Comparison of ENCODE assay signal across 18 cellular contexts in the genomic region with DNA sequence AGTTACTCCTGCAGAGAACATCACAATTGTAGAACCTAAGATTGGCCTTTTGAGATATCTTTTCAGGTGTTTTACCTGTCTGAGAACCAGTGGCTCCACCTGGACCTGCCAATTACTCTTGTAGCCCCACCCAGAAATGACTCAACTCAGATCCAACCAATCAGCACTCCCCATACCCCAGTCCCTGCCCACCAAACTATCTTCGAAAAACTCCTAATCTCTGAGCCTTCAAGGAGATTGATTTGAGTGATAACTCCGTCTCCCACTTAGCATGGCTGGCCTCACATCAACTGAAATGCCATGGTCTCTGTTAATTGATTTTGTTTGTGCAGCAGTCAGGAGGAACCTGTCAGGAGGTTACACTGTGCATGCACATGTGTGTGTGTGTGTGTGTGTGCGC.
DNase-seq lines count a peak whose midpoint lies in the region; ATAC-seq and TF ChIP-seq lines count a peak whose summit lies in the region.
"Had no signal": no experiment of that assay in that cellular context is flagged by ENCODE, and none has a peak within 500 bp of the region (broad histone marks: within the 10 kb centered on the region; RNA-seq: fewer than 3 reads in every experiment).

No MANE protein-coding gene starts in this region.

- H3K36me3 Mint-ChIP-seq in Caco-2 (ENCODE audit: insufficient read depth, unreplicated experiment) (no peaks in the 10 kb centered on the region), WTC11 (no peaks in the 10 kb centered on the region; the same call in 1 of the 2 replicates)
- H3K36me3 Mint-ChIP-seq: CD8-positive, alpha-beta memory T cell; IgD-negative memory B cell had no signal

- DNase-seq in Caco-2 (peak; percentile 19 to 50), HT-29 (ENCODE audit: low spot score) (peak; percentile 5), WTC11 (ENCODE audit: low spot score) (peak; percentile 23), retina (no peak), lower leg skin (ENCODE audit: low spot score in 2 of 2) (no peak)
- DNase-seq: CD8-positive, alpha-beta memory T cell; HCEC 1CT; Kasumi-1; MM.1S; NCI-H1092 treated with DMSO at 0.1 percent for 48 hours; NCI-H510A; NCI-H82; SHP77 had no signal

- H3K9me3 Mint-ChIP-seq in Caco-2 (ENCODE audit: unreplicated experiment) (no peaks in the 10 kb centered on the region), WTC11 (peaks cover 19% of the 10 kb centered on the region)
- H3K9me3 Mint-ChIP-seq: IgD-negative memory B cell had no signal

- H3K4me3 Mint-ChIP-seq in Caco-2 (ENCODE audit: unreplicated experiment) (no peak overlapping the region), WTC11 (peak overlapping the region; percentile 18)
- H3K4me3 Mint-ChIP-seq: CD8-positive, alpha-beta memory T cell; IgD-negative memory B cell had no signal

- no peak for TF ChIP-seq POLR2A in lower leg skin (IDR thresholded peaks at IDR 0.05)

- H3K27me3 Mint-ChIP-seq in Caco-2 (ENCODE audit: insufficient read depth, unreplicated experiment) (peaks cover 13% of the 10 kb centered on the region), WTC11 (ENCODE audit: low read depth) (peaks cover 5% of the 10 kb centered on the region; the same call in 1 of the 2 replicates)

- TF ChIP-seq CTCF in Caco-2 (IDR thresholded peaks at IDR 0.05; ENCODE audit: insufficient read depth in 1 of 2, low read depth in 1 of 2, low read length in 1 of 2, severe bottlenecking in 1 of 2, unreplicated experiment in 1 of 2): no peak
- no peak for TF ChIP-seq CTCF in WTC11 (IDR thresholded peaks at IDR 0.05)
- TF ChIP-seq CTCF in lower leg skin (IDR thresholded peaks at IDR 0.05): no peak

- H3K4me3 ChIP-seq in Caco-2 (ENCODE audit: low read depth, low read length) (no peak overlapping the region), iPS-20b (ENCODE audit: low read length) (peak overlapping the region; percentile 42), lower leg skin (ENCODE audit: low read depth, poor library complexity, severe bottlenecking) (no peak overlapping the region)

- H3K4me1 Mint-ChIP-seq in Caco-2 (ENCODE audit: low read depth, unreplicated experiment) (no peaks in the 10 kb centered on the region), WTC11 (peaks cover 65% of the 10 kb centered on the region)
- H3K4me1 Mint-ChIP-seq: CD8-positive, alpha-beta memory T cell; IgD-negative memory B cell had no signal

- WGBS in lower leg skin, 2 donors: 40 to 54% methylated on average over 3 of the region's 3 CpGs

- H3K27me3 ChIP-seq in Caco-2 (replicated peaks; ENCODE audit: control insufficient read depth, insufficient read depth, low read length) (no peaks in the 10 kb centered on the region), iPS-20b (ENCODE audit: insufficient read depth, low read length) (no peaks in the 10 kb centered on the region)

- peak overlapping the region; percentile 92 for H3K27ac ChIP-seq in iPS-20b (ENCODE audit: low read length)

- peak overlapping the region; percentile 60; the same call in 1 of the 2 replicates for H3K9ac ChIP-seq in iPS-20b (ENCODE audit: low read depth, low read length)

- H3K27ac Mint-ChIP-seq in Caco-2 (ENCODE audit: unreplicated experiment): no peak overlapping the region
- H3K27ac Mint-ChIP-seq in WTC11: peak overlapping the region; percentile 95
- H3K27ac Mint-ChIP-seq: IgD-negative memory B cell had no signal

- intact Hi-C loops in Caco-2 (cut with micrococcal nuclease; ENCODE audit: unreplicated experiment): no loop called here
- intact Hi-C loops in lower leg skin (cut with DNase I; ENCODE audit: low total_unique reads): no loop called here

- CTCF ChIA-PET in Caco-2 (lab: Charles Lee) (no interaction called here), WTC11 (lab: Charles Lee) (interaction anchor here (0.9 to 1.3 kb wide), 3 partner anchors 16 to 131 kb away, joined by 3 to 5 read pairs (median 3); no protein-coding TSS in a partner anchor)

- BruUV-seq in Caco-2 (replicated peaks; lab: Mats Ljungman, UMichigan): no TSS peak

- H3K36me3 ChIP-seq in Caco-2 (ENCODE audit: control insufficient read depth, insufficient read depth, low read length): no peaks in the 10 kb centered on the region
- H3K36me3 ChIP-seq in iPS-20b (ENCODE audit: insufficient read depth, low read depth, low read length): no peaks in the 10 kb centered on the region

- ATAC-seq in WTC11 (peak; percentile 86), HG03378 (IDR thresholded peaks at IDR 0.05; ENCODE audit: unreplicated experiment) (no peak), HG02870 (IDR thresholded peaks at IDR 0.05; ENCODE audit: unreplicated experiment) (no peak)
- ATAC-seq: SK-N-SH treated with all-trans-retinoic acid at 6 μM for 48 hours had no signal

- H3K9me3 ChIP-seq in Caco-2 (no peaks in the 10 kb centered on the region), iPS-20b (ENCODE audit: insufficient read depth, low read depth, low read length) (no peaks in the 10 kb centered on the region)

- POLR2A ChIA-PET in Caco-2 (lab: Charles Lee) (no interaction called here), WTC11 (lab: Charles Lee) (no interaction called here)

- H3K4me1 ChIP-seq in Caco-2 (no peaks in the 10 kb centered on the region), iPS-20b (ENCODE audit: insufficient read depth, low read length) (peaks cover 23% of the 10 kb centered on the region; the same call in 1 of the 2 replicates)

TF ChIP-seq in WTC11, 78 proteins besides CTCF, POLR2A, EP300 and RAD21 (continues in another document):
- TF ChIP-seq, protein P1, sequence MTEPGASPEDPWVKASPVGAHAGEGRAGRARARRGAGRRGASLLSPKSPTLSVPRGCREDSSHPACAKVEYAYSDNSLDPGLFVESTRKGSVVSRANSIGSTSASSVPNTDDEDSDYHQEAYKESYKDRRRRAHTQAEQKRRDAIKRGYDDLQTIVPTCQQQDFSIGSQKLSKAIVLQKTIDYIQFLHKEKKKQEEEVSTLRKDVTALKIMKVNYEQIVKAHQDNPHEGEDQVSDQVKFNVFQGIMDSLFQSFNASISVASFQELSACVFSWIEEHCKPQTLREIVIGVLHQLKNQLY (CRISPR knock-in tag; IDR thresholded peaks at IDR 0.05): no peak
- TF ChIP-seq, protein P2, sequence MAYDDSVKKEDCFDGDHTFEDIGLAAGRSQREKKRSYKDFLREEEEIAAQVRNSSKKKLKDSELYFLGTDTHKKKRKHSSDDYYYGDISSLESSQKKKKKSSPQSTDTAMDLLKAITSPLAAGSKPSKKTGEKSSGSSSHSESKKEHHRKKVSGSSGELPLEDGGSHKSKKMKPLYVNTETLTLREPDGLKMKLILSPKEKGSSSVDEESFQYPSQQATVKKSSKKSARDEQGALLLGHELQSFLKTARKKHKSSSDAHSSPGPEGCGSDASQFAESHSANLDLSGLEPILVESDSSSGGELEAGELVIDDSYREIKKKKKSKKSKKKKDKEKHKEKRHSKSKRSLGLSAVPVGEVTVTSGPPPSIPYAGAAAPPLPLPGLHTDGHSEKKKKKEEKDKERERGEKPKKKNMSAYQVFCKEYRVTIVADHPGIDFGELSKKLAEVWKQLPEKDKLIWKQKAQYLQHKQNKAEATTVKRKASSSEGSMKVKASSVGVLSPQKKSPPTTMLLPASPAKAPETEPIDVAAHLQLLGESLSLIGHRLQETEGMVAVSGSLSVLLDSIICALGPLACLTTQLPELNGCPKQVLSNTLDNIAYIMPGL (CRISPR knock-in tag; IDR thresholded peaks at IDR 0.05): no peak
- TF ChIP-seq, protein P3, sequence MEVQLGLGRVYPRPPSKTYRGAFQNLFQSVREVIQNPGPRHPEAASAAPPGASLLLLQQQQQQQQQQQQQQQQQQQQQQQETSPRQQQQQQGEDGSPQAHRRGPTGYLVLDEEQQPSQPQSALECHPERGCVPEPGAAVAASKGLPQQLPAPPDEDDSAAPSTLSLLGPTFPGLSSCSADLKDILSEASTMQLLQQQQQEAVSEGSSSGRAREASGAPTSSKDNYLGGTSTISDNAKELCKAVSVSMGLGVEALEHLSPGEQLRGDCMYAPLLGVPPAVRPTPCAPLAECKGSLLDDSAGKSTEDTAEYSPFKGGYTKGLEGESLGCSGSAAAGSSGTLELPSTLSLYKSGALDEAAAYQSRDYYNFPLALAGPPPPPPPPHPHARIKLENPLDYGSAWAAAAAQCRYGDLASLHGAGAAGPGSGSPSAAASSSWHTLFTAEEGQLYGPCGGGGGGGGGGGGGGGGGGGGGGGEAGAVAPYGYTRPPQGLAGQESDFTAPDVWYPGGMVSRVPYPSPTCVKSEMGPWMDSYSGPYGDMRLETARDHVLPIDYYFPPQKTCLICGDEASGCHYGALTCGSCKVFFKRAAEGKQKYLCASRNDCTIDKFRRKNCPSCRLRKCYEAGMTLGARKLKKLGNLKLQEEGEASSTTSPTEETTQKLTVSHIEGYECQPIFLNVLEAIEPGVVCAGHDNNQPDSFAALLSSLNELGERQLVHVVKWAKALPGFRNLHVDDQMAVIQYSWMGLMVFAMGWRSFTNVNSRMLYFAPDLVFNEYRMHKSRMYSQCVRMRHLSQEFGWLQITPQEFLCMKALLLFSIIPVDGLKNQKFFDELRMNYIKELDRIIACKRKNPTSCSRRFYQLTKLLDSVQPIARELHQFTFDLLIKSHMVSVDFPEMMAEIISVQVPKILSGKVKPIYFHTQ (CRISPR knock-in tag; IDR thresholded peaks at IDR 0.05): no peak
- no peak for TF ChIP-seq SP1 (CRISPR knock-in tag; conservative IDR thresholded peaks at IDR 0.05)
- TF ChIP-seq GABPB1 (CRISPR knock-in tag; IDR thresholded peaks at IDR 0.05): no peak
- TF ChIP-seq, protein P4, sequence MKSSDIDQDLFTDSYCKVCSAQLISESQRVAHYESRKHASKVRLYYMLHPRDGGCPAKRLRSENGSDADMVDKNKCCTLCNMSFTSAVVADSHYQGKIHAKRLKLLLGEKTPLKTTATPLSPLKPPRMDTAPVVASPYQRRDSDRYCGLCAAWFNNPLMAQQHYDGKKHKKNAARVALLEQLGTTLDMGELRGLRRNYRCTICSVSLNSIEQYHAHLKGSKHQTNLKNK (CRISPR knock-in tag; IDR thresholded peaks at IDR 0.05): no peak
- TF ChIP-seq NR2C2 (CRISPR knock-in tag; IDR thresholded peaks at IDR 0.05): no peak
- TF ChIP-seq ZNF121 (CRISPR knock-in tag; IDR thresholded peaks at IDR 0.05): no peak
- TF ChIP-seq TEAD1 (CRISPR knock-in tag; IDR thresholded peaks at IDR 0.05): no peak
- TF ChIP-seq ETV6 (CRISPR knock-in tag; IDR thresholded peaks at IDR 0.05): no peak
- no peak for TF ChIP-seq NFATC4 (CRISPR knock-in tag; IDR thresholded peaks at IDR 0.05)
- TF ChIP-seq SMAD4 (CRISPR knock-in tag; IDR thresholded peaks at IDR 0.05): no peak

Comparison
In these comparisons a context has a peak if more than half of its experiments do, and no peak if none do; other contexts are left out.
1. DNase-seq: peak in Caco-2 (2 of 2), HT-29 (single experiment) and WTC11 (single experiment); none in retina (single experiment) and lower leg skin (0 of 2).